In the genomic region with DNA sequence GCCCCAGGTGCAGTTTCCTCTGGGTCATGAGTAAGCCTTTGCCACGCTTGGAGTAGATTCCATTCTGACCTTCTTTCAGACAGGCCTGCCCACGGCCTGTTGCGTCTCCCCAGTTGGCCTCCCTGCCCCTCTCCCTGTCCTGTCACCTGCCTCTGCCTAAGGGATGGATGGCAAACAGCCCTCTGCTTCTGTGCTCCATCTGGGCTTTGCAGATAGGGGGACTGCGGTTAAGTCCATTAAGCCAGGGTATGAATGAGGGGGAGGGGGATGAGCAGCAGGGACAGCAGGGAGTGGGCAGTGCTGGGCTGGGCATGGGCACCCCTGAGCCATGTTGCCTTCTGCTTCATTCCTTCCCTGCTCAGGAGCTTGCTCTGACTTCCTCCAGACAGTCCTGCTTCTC, we compare ENCODE assay signal across 1 cellular context.
TF ChIP-seq lines count a peak whose summit lies in the region.

No MANE protein-coding gene starts in this region.

TF ChIP-seq in H1, 55 proteins besides CTCF, POLR2A, EP300 and RAD21 (continued from another document):
- no peak for TF ChIP-seq EGR1 (IDR thresholded peaks at IDR 0.05; ENCODE audit: borderline replicate concordance, low read depth, low read length)
- TF ChIP-seq BACH1 (IDR thresholded peaks at IDR 0.05; ENCODE audit: low read length) = no peak
- TF ChIP-seq SRF (IDR thresholded peaks at IDR 0.05; ENCODE audit: low read depth, low read length) = no peak
- no peak for TF ChIP-seq SAP30 (IDR thresholded peaks at IDR 0.05; ENCODE audit: insufficient read depth, insufficient replicate concordance, low read length)
- no peak for TF ChIP-seq CREB1 (IDR thresholded peaks at IDR 0.05)
- no peak for TF ChIP-seq KDM4A (IDR thresholded peaks at IDR 0.05; ENCODE audit: low read depth, low read length, severe bottlenecking)
- no peak for TF ChIP-seq GTF2F1 (IDR thresholded peaks at IDR 0.05; ENCODE audit: borderline replicate concordance, low read depth, low read length)
- TF ChIP-seq JUND (IDR thresholded peaks at IDR 0.05; ENCODE audit: low read length) = no peak
- TF ChIP-seq POLR2AphosphoS5 (IDR thresholded peaks at IDR 0.05; ENCODE audit: low read depth, low read length) = no peak
- TF ChIP-seq ASH2L (IDR thresholded peaks at IDR 0.05; ENCODE audit: low read length) = no peak
- TF ChIP-seq SUZ12 (IDR thresholded peaks at IDR 0.05; ENCODE audit: low read length) = no peak
- no peak for TF ChIP-seq CBX5 (IDR thresholded peaks at IDR 0.05; ENCODE audit: low read depth, low read length)
- TF ChIP-seq MAFK (IDR thresholded peaks at IDR 0.05; ENCODE audit: low read depth, low read length) = no peak
